8 cellular contexts compared by ENCODE assay signal in genomic region chr10:30812018-30812851, GRCh38.
A peak's percentile ranks its signal among the peaks of the same experiment; 100 is the strongest.
DNase-seq lines count a peak whose midpoint lies in the region; ATAC-seq and TF ChIP-seq lines count a peak whose summit lies in the region.

No MANE protein-coding gene starts in this region.

- H3K27me3 Mint-ChIP-seq in CD8-positive, alpha-beta memory T cell: no peaks in the 10 kb centered on the region

- no peaks in the 10 kb centered on the region for H3K36me3 ChIP-seq in CD8-positive, alpha-beta memory T cell (ENCODE audit: insufficient read depth, low read length)
- no peaks in the 10 kb centered on the region for H3K36me3 ChIP-seq in psoas muscle (ENCODE audit: insufficient read depth in 1 of 2, low read depth in 1 of 2)

- no peak for DNase-seq in CD8-positive, alpha-beta memory T cell
- peak; percentile 88 for DNase-seq in RPMI7951 (ENCODE audit: low read depth)
- peak; percentile 93 for DNase-seq in fibroblast of gingiva (ENCODE audit: low read depth)
- DNase-seq in psoas muscle: peak in 1 of 2 donors; percentile 45
- no peak for DNase-seq in RWPE1 (ENCODE audit: low spot score)
- no peak for DNase-seq in activated effector memory CD4-positive, alpha-beta T cell treated with Interleukin-2 at 50 U/mL for 16 hours
- no peak for DNase-seq in COR-L47 (lab: John Stamatoyannopoulos, UW)

- no peaks in the 10 kb centered on the region for H3K36me3 Mint-ChIP-seq in CD8-positive, alpha-beta memory T cell

- intact Hi-C loops in psoas muscle (cut with DNase I): no loop called here

- CTCF ChIA-PET in CD8-positive, alpha-beta memory T cell (lab: Charles Lee): interaction anchor here (1.1 to 1.6 kb wide), 2 partner anchors 28 to 125 kb away, joined by 3 to 11 read pairs; no protein-coding TSS in a partner anchor
- CTCF ChIA-PET in RWPE1 (lab: Yijun Ruan, JAX): no interaction called here

- WGBS in psoas muscle, 3 donors: 11 to 21% (median 16%) methylated on average over 16 of the region's 16 CpGs

- ATAC-seq in psoas muscle: peak; percentile 23 to 62 (median 43)
- no peak for ATAC-seq in HG02678 (IDR thresholded peaks at IDR 0.05; ENCODE audit: unreplicated experiment)

- TF ChIP-seq CTCF in psoas muscle (IDR thresholded peaks at IDR 0.05): no peak
- TF ChIP-seq CTCF in RWPE1 (conservative IDR thresholded peaks at IDR 0.05; ENCODE audit: low read depth): no peak

- peaks cover 4% of the 10 kb centered on the region for H3K4me1 ChIP-seq in CD8-positive, alpha-beta memory T cell (ENCODE audit: insufficient read depth, low read length)
- peaks cover 19% of the 10 kb centered on the region for H3K4me1 ChIP-seq in psoas muscle

- H3K4me3 Mint-ChIP-seq in CD8-positive, alpha-beta memory T cell: peak overlapping the region in 5 of 7 donors; percentile 36 to 60 (median 57)

- H3K27me3 ChIP-seq in CD8-positive, alpha-beta memory T cell (ENCODE audit: insufficient read depth, low read length, poor library complexity, severe bottlenecking): no peaks in the 10 kb centered on the region
- no peaks in the 10 kb centered on the region for H3K27me3 ChIP-seq in psoas muscle (ENCODE audit: insufficient read depth in 3 of 3, low read length in 2 of 3)

- H3K4me3 ChIP-seq in CD8-positive, alpha-beta memory T cell (ENCODE audit: low read length): no peak overlapping the region
- H3K4me3 ChIP-seq in psoas muscle: peak overlapping the region; percentile 25

- no peaks in the 10 kb centered on the region for H3K9me3 ChIP-seq in CD8-positive, alpha-beta memory T cell (ENCODE audit: low read length)
- no peaks in the 10 kb centered on the region for H3K9me3 ChIP-seq in psoas muscle

- peak overlapping the region in 3 of 8 donors; percentile 44 to 83 (median 67) for H3K27ac Mint-ChIP-seq in CD8-positive, alpha-beta memory T cell

- H3K27ac ChIP-seq in CD8-positive, alpha-beta memory T cell (ENCODE audit: low read depth, low read length): no peak overlapping the region
- H3K27ac ChIP-seq in psoas muscle (peak overlapping the region; percentile 65), RWPE1 (no peak overlapping the region)

- peaks cover 26 to 30% (median 28%) of the 10 kb centered on the region in 3 donors for H3K4me1 Mint-ChIP-seq in CD8-positive, alpha-beta memory T cell

- POLR2A ChIA-PET in CD8-positive, alpha-beta memory T cell (lab: Charles Lee): no interaction called here
- POLR2A ChIA-PET in RWPE1 (lab: Yijun Ruan, JAX; ENCODE audit: low non-redundant PET): no interaction called here

- no peaks in the 10 kb centered on the region for H3K9me3 Mint-ChIP-seq in CD8-positive, alpha-beta memory T cell

Comparison
In these comparisons a context has a peak if more than half of its experiments do, and no peak if none do; other contexts are left out.
1. DNase-seq: peak in RPMI7951 (single experiment) and fibroblast of gingiva (single experiment); none in CD8-positive, alpha-beta memory T cell (0 of 5), RWPE1 (single experiment), activated effector memory CD4-positive, alpha-beta T cell treated with Interleukin-2 at 50 U/mL for 16 hours (single experiment) and COR-L47 (single experiment).